25 cellular contexts compared by ENCODE assay signal in the genomic region with DNA sequence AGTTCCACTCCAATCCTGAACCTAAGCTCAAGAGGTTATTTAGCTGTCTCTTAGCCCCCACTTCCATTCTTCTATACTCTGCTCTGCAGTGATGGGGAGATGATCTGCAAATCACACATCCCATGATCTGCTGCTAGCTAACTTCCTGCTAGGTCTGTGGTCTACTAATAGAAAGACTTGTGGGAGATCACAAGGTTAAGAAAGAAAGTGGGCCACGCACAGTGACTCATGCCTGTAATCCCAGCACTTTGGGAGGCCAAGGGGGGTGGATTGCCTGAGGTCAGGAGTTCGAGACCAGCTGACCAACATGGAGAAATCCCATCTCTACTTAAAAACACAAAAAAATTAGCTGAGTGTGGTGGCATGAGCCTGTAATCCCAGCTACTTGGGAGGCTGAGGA.
"Had no signal": no experiment of that assay in that cellular context is flagged by ENCODE, and none has a peak within 500 bp of the region (broad histone marks: within the 10 kb centered on the region; RNA-seq: fewer than 3 reads in every experiment).

No MANE protein-coding gene starts in this region.

- H3K27ac ChIP-seq: breast epithelium, left ventricle myocardium inferior, sigmoid colon, stomach, suprapubic skin, transverse colon had no signal

- FAIRE-seq: colon, frontal cortex, urothelium cell line had no signal

- H3K36me3 ChIP-seq: breast epithelium, left ventricle myocardium inferior, sigmoid colon, stomach, suprapubic skin, transverse colon had no signal

- ATAC-seq: activated CD4-positive, alpha-beta T cell treated with anti-CD3 and anti-CD28 coated beads for 36 hours; activated T-cell treated with anti-CD3 and anti-CD28 coated beads, Interleukin-2, amount 50 U/mL, for 4 hours; esophagus mucosa; stimulated activated memory B cell treated with anti-CD40 and anti-IgM and Interleukin-4, amounts not matched to agents 10 μg/mL and 1 μg/mL and 100 μg/mL, for 72 hours had no signal

- H3K4me2 ChIP-seq: smooth muscle cell had no signal

- DNase-seq: activated B cell treated with CpG ODN at 0.5 μM for 24 hours; activated CD4-positive, alpha-beta T cell treated with anti-CD3 and anti-CD28 coated beads for 36 hours; activated CD4-positive, alpha-beta T cell treated with anti-CD3 and anti-CD28 coated beads, Interleukin-2, amount 50 U/mL, for 4 hours; activated CD8-positive, alpha-beta memory T cell treated with anti-CD3 and anti-CD28 coated beads, Interleukin-2, amount 50 U/mL, for 48 hours; activated naive CD4-positive, alpha-beta T cell treated with Interleukin-2 at 50 U/mL for 16 hours; activated naive CD8-positive, alpha-beta T cell treated with anti-CD3 and anti-CD28 coated beads for 36 hours; activated T-cell treated with anti-CD3 and anti-CD28 coated beads, Interleukin-2, amount 50 U/mL, for 4 hours; effector memory CD4-positive, alpha-beta T cell; hippocampal formation; left ventricle myocardium inferior; mammary epithelial cell; natural killer cell; retina; sigmoid colon; stimulated activated CD4-positive, alpha-beta T cell treated with anti-CD3 and anti-CD28 coated beads, Interleukin-15, amount 100 ng/mL, for 24 hours; stomach; transverse colon had no signal

- H3K27me3 ChIP-seq: breast epithelium, sigmoid colon, stomach, suprapubic skin, transverse colon had no signal

- H3K4me3 ChIP-seq: breast epithelium, left ventricle myocardium inferior, sigmoid colon, smooth muscle cell, stomach, suprapubic skin, transverse colon had no signal

- H3K4me1 ChIP-seq: breast epithelium, left ventricle myocardium inferior, sigmoid colon, stomach, suprapubic skin, transverse colon had no signal

- H3K9me3 ChIP-seq: breast epithelium, left ventricle myocardium inferior, sigmoid colon, stomach, suprapubic skin, transverse colon had no signal
